Comparison of ENCODE assay signal across 1 cellular context in genomic region chr16:83899978-83900377, GRCh38.
TF ChIP-seq lines count a peak whose summit lies in the region.

No MANE protein-coding gene starts in this region.

TF ChIP-seq in H1, 55 proteins besides CTCF, POLR2A, EP300 and RAD21 (continued from another document):
- TF ChIP-seq ATF3 (IDR thresholded peaks at IDR 0.05; ENCODE audit: insufficient read depth, low read depth, low read length) = no peak
- no peak for TF ChIP-seq PHF8 (conservative IDR thresholded peaks at IDR 0.05; ENCODE audit: low read depth, low read length)
- no peak for TF ChIP-seq SAP30 (IDR thresholded peaks at IDR 0.05; ENCODE audit: insufficient read depth, insufficient replicate concordance, low read length)
- TF ChIP-seq CREB1 (IDR thresholded peaks at IDR 0.05) = no peak
- no peak for TF ChIP-seq CHD1 (IDR thresholded peaks at IDR 0.05; ENCODE audit: low read depth, low read length)
